In the genomic region with DNA sequence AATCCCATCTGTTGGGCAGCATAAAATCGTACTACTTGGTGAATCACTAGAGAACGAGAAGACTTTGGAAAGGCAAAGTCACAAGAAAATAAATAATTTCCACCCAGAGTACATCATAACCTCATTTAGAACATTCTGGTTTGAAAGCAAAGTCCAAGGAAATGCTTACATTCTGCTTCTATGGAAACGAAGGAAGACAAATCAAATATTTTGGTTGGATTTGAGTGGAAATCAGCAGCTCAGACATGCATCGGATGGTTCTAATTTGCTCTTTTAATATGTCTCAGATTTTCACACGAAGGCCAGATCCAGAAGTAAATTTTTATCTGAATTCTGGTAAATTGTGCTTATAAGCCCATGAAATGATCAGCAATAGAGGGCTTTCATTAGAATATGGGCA, we compare ENCODE assay signal across 19 cellular contexts.
A peak's percentile ranks its signal among the peaks of the same experiment; 100 is the strongest.
DNase-seq lines count a peak whose midpoint lies in the region; FAIRE-seq and TF ChIP-seq lines count a peak whose summit lies in the region.
"Had no signal": no experiment of that assay in that cellular context is flagged by ENCODE, and none has a peak within 500 bp of the region (broad histone marks: within the 10 kb centered on the region; RNA-seq: fewer than 3 reads in every experiment).

No MANE protein-coding gene starts in this region.

- peaks cover 0 to 25% of the 10 kb centered on the region in 2 donors for H3K36me3 ChIP-seq in adrenal gland (replicated peaks in 1 of 2)

- peaks cover 69% of the 10 kb centered on the region for H3K36me3 Mint-ChIP-seq in endothelial cell (ENCODE audit: low read depth, unreplicated experiment)

- 76 to 82% (median 80%) methylated on average over 5 of the region's 5 CpGs for WGBS in adrenal gland, 4 donors

- peak overlapping the region; percentile 72 for H3K4me3 Mint-ChIP-seq in endothelial cell (ENCODE audit: unreplicated experiment)
- H3K4me3 Mint-ChIP-seq: B cell; CD8-positive, alpha-beta memory T cell; GM23338 had no signal

- no peak overlapping the region for H3K27ac ChIP-seq in adrenal gland
- H3K27ac ChIP-seq: PC-9, SJCRH30 had no signal

- no peaks in the 10 kb centered on the region for H3K27me3 ChIP-seq in adrenal gland
- H3K27me3 ChIP-seq: SJCRH30 had no signal

- in situ Hi-C loops in ACHN (cut with HindIII; ENCODE audit: low pct_ligation_motif_present, low pct_unique_long_range_greater_than_20kb, low sequenced_read_pairs) = no loop called here

- intact Hi-C loops in adrenal gland (cut with DNase I) = no loop called here

- no peak for TF ChIP-seq POLR2A in adrenal gland (IDR thresholded peaks at IDR 0.05)

- no peak overlapping the region for H3K4me3 ChIP-seq in adrenal gland
- H3K4me3 ChIP-seq: GM12878, GM23338, PC-9, SJCRH30 had no signal

- peaks cover 16% of the 10 kb centered on the region for H3K9me3 Mint-ChIP-seq in endothelial cell (ENCODE audit: unreplicated experiment)

- H3K27ac Mint-ChIP-seq in endothelial cell (ENCODE audit: unreplicated experiment) = no peak overlapping the region
- H3K27ac Mint-ChIP-seq: B cell, GM23338 had no signal

- no peaks in the 10 kb centered on the region for H3K9me3 ChIP-seq in adrenal gland (replicated peaks in 1 of 3)
- H3K9me3 ChIP-seq: SJCRH30 had no signal

- peak; percentile 45 for FAIRE-seq in islet of Langerhans (lab: Jason Lieb, UNC)
- FAIRE-seq: D721Med, GM12878 had no signal

- peaks cover 7% of the 10 kb centered on the region for H3K4me1 Mint-ChIP-seq in endothelial cell (ENCODE audit: unreplicated experiment)
- H3K4me1 Mint-ChIP-seq: B cell, GM23338 had no signal

- DNase-seq in AG08395 (ENCODE audit: low spot score) (peak; percentile 15), GM04503 (ENCODE audit: low read depth) (peak; percentile 45), endothelial cell (ENCODE audit: low spot score) (no peak), adrenal gland (no peak), NCI-H748 (lab: John Stamatoyannopoulos, UW; ENCODE audit: unreplicated experiment) (no peak), T-helper 2 cell (no peak), ACHN (no peak)
- DNase-seq: CD8-positive, alpha-beta memory T cell; DMS79; NCI-H1930; NCI-H2171; NCI-H82; PC-9; SJCRH30 had no signal

- H3K4me1 ChIP-seq in adrenal gland (replicated peaks in 1 of 2) = peaks cover 0 to 4% of the 10 kb centered on the region in 2 donors
- H3K4me1 ChIP-seq: SJCRH30 had no signal

- no peaks in the 10 kb centered on the region for H3K27me3 Mint-ChIP-seq in endothelial cell (ENCODE audit: unreplicated experiment)
- H3K27me3 Mint-ChIP-seq: B cell; CD8-positive, alpha-beta memory T cell had no signal

- TF ChIP-seq CTCF in endothelial cell (IDR thresholded peaks at IDR 0.05; ENCODE audit: unreplicated experiment) (no peak), adrenal gland (IDR thresholded peaks at IDR 0.05) (no peak)

Comparison
In these comparisons a context has a peak if more than half of its experiments do, and no peak if none do; other contexts are left out.
1. DNase-seq: peak in AG08395 (single experiment) and GM04503 (single experiment); none in endothelial cell (single experiment), adrenal gland (0 of 7), NCI-H748 (single experiment), T-helper 2 cell (0 of 5) and ACHN (single experiment).